8 cellular contexts compared by ENCODE assay signal in the genomic region with DNA sequence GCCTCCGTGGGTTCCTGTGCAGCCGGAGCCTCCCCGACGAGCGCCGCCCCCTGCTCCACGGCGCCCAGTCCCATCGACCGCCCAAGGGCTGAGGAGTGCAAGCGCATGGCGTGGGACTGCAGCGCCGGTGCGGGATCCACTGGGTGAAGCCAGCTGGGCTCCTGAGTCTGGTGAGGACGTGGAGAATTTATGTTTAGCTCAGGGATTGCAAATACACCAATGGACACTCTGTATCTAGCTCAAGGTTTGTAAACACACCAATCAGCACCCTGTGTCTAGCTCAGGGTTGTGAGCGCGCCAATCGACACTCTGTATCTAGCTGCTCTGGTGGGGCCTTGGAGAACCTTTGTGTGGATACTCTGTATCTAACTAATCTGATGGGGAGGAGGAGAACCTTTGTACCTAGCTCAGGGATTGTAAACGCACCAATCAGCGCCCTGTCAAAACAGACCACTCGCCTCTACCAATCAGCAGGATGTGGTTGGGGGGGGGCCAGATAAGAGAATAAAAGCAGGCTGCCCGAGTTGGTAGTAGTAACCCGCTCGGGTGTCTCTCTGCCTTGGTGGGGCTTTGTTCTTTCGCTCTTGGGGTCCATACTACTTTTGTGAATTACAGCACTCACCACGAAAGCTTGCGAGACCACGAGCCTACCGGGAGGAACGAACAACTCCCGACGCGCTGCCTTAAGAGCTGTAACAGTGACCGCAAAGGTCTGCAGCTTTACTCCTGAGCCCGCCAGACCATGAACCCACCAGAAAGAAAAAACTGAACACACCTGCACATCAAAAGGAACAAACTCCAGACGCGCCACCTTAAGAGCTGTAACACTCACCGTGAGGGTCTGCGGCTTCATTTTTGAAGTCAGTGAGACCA. TPM values are rescaled to one million over a fixed set of nuclear protein-coding genes. Genes with fewer than 3 reads are reported as not detected.
DNase-seq lines count a peak whose midpoint lies in the region; ATAC-seq and TF ChIP-seq lines count a peak whose summit lies in the region.
"Not testable (repeated sequence)": the region's sequence is repeated elsewhere in the genome, so short reads cannot be mapped to it uniquely, and the experiment has no call there.
"Had no signal": no experiment of that assay in that cellular context is flagged by ENCODE, and none has a peak within 500 bp of the region (broad histone marks: within the 10 kb centered on the region; RNA-seq: fewer than 3 reads in every experiment).

No MANE protein-coding gene starts in this region.

- H3K9ac ChIP-seq in HUES6 (ENCODE audit: low read length): peak overlapping the region; percentile 34

- ATAC-seq in activated CD4-positive, CD25-positive, alpha-beta regulatory T cell treated with anti-CD3 and anti-CD28 coated beads, Interleukin-2, amount 50 U/mL, for 24 hours: peak; percentile 22 to 36
- ATAC-seq in activated T-cell treated with anti-CD3 and anti-CD28 coated beads, Interleukin-2, amount 50 U/mL, for 72 hours (replicated peaks in 1 of 2): peak; percentile 43 to 54
- not testable (repeated sequence) for ATAC-seq in left ventricle myocardium superior, psoas muscle

- WGBS in psoas muscle, 3 donors: 54 to 61% (median 55%) methylated on average over 40 of the region's 40 CpGs

- H3K4me1 ChIP-seq in HUES6 (ENCODE audit: control insufficient read depth, insufficient read depth, low read length): peaks cover 35% of the 10 kb centered on the region
- not testable (repeated sequence) for H3K4me1 ChIP-seq in psoas muscle

- H3K36me3 ChIP-seq in HUES6 (ENCODE audit: control insufficient read depth, insufficient read depth, low read length); brain microvascular endothelial cell (replicated peaks); psoas muscle (ENCODE audit: insufficient read depth in 1 of 2, low read depth in 1 of 2): not testable (repeated sequence)

- H3K4me1 Mint-ChIP-seq in activated T-cell treated with anti-CD3 and anti-CD28 coated beads, Interleukin-2, amount 50 U/mL, for 72 hours (ENCODE audit: low read depth): peaks cover 34% of the 10 kb centered on the region

- not testable (repeated sequence) for H3K27ac ChIP-seq in HUES6 (ENCODE audit: low read depth, low read length); brain microvascular endothelial cell; psoas muscle

- in situ Hi-C loops in brain microvascular endothelial cell (cut with HindIII; ENCODE audit: low pct_ligation_motif_present, low sequenced_read_pairs): not testable (repeated sequence)

- DNase-seq in activated T-cell treated with anti-CD3 and anti-CD28 coated beads, Interleukin-2, amount 50 U/mL, for 72 hours: peak; percentile 47 to 75
- DNase-seq in brain microvascular endothelial cell, psoas muscle: not testable (repeated sequence)
- peak; percentile 40 for DNase-seq in left ventricle myocardium superior
- peak; percentile 9 to 19 for DNase-seq in stimulated activated CD8-positive, alpha-beta memory T cell treated with anti-CD3 and anti-CD28 coated beads, Interleukin-4, amount 100 ng/mL, for 1 hour (ENCODE audit: low read depth in 2 of 2, low spot score in 1 of 2)

- H3K4me3 ChIP-seq in HUES6 (ENCODE audit: low read depth, low read length): not testable (repeated sequence)
- peak overlapping the region; percentile 17 for H3K4me3 ChIP-seq in brain microvascular endothelial cell (ENCODE audit: low read depth, low read length)
- H3K4me3 ChIP-seq in psoas muscle: peak overlapping the region; percentile 43

- H3K9me3 ChIP-seq in HUES6 (ENCODE audit: control insufficient read depth, insufficient read depth, low read depth, low read length); psoas muscle: not testable (repeated sequence)

- not testable (repeated sequence) for H3K27me3 Mint-ChIP-seq in activated T-cell treated with anti-CD3 and anti-CD28 coated beads, Interleukin-2, amount 50 U/mL, for 72 hours (ENCODE audit: low read depth)

- H3K4me3 Mint-ChIP-seq in activated T-cell treated with anti-CD3 and anti-CD28 coated beads, Interleukin-2, amount 50 U/mL, for 72 hours: peak overlapping the region; percentile 71 to 84

- H3K27ac Mint-ChIP-seq in activated T-cell treated with anti-CD3 and anti-CD28 coated beads, Interleukin-2, amount 50 U/mL, for 72 hours: peak overlapping the region; percentile 50

- H3K36me3 Mint-ChIP-seq in activated T-cell treated with anti-CD3 and anti-CD28 coated beads, Interleukin-2, amount 50 U/mL, for 72 hours (ENCODE audit: insufficient read depth in 2 of 2): not testable (repeated sequence)

- intact Hi-C loops in left ventricle myocardium superior (cut with micrococcal nuclease): not testable (repeated sequence)
- intact Hi-C loops in psoas muscle (cut with DNase I): loop anchor here in 1 of 2 donors (2.0 kb wide), 1 partner anchor 422 kb away; no protein-coding TSS in a partner anchor

- H3K9me3 Mint-ChIP-seq in activated T-cell treated with anti-CD3 and anti-CD28 coated beads, Interleukin-2, amount 50 U/mL, for 72 hours: not testable (repeated sequence)

- TF ChIP-seq CTCF in brain microvascular endothelial cell (IDR thresholded peaks at IDR 0.05; ENCODE audit: low read depth, low read length, missing control alignments); psoas muscle (IDR thresholded peaks at IDR 0.05): not testable (repeated sequence)

- H3K27me3 ChIP-seq in HUES6 (ENCODE audit: control insufficient read depth, insufficient read depth, low read length); brain microvascular endothelial cell (replicated peaks); psoas muscle (ENCODE audit: insufficient read depth in 3 of 3, low read length in 2 of 3): not testable (repeated sequence)

RNA-seq across cellular contexts. Expression of a gene that starts 25.3 kb away (rescaled TPM):
- total RNA-seq in activated T-cell treated with anti-CD3 and anti-CD28 coated beads, Interleukin-2, amount 50 U/mL, for 72 hours: not detected
- total RNA-seq in left ventricle myocardium superior (not detected), psoas muscle (not detected)
- under 1 TPM in 1 of 3 donors, not detected in 2; 0.18 TPM for polyA plus RNA-seq in psoas muscle
- total RNA-seq: kidney had no signal

RNA-seq across cellular contexts. Expression of a gene that starts 55.2 kb away (rescaled TPM):
- not detected for total RNA-seq in activated T-cell treated with anti-CD3 and anti-CD28 coated beads, Interleukin-2, amount 50 U/mL, for 72 hours
- total RNA-seq in left ventricle myocardium superior (not detected), psoas muscle (under 1 TPM in 1 of 4 donors, not detected in 3; 0.30 TPM)
- polyA plus RNA-seq in psoas muscle: under 1 TPM; 0.04 to 0.37 (median 0.05) TPM
